ENCODE assay signal across 2 cellular contexts in genomic region chr6:155263373-155264063, GRCh38.
TF ChIP-seq lines count a peak whose summit lies in the region.

CLDN20 (plus strand) TSS chr6:155264013; CDS start chr6:155275720, 11,707 bp downstream.

TF ChIP-seq in GM23338, 12 proteins besides CTCF, POLR2A, EP300 and RAD21:
- TF ChIP-seq, protein P1, sequence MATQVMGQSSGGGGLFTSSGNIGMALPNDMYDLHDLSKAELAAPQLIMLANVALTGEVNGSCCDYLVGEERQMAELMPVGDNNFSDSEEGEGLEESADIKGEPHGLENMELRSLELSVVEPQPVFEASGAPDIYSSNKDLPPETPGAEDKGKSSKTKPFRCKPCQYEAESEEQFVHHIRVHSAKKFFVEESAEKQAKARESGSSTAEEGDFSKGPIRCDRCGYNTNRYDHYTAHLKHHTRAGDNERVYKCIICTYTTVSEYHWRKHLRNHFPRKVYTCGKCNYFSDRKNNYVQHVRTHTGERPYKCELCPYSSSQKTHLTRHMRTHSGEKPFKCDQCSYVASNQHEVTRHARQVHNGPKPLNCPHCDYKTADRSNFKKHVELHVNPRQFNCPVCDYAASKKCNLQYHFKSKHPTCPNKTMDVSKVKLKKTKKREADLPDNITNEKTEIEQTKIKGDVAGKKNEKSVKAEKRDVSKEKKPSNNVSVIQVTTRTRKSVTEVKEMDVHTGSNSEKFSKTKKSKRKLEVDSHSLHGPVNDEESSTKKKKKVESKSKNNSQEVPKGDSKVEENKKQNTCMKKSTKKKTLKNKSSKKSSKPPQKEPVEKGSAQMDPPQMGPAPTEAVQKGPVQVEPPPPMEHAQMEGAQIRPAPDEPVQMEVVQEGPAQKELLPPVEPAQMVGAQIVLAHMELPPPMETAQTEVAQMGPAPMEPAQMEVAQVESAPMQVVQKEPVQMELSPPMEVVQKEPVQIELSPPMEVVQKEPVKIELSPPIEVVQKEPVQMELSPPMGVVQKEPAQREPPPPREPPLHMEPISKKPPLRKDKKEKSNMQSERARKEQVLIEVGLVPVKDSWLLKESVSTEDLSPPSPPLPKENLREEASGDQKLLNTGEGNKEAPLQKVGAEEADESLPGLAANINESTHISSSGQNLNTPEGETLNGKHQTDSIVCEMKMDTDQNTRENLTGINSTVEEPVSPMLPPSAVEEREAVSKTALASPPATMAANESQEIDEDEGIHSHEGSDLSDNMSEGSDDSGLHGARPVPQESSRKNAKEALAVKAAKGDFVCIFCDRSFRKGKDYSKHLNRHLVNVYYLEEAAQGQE (IDR thresholded peaks at IDR 0.05; ENCODE audit: unreplicated experiment), result no peak
- TF ChIP-seq ZNF114 (CRISPR knock-in tag; IDR thresholded peaks at IDR 0.05) (no peak), EZH2 (IDR thresholded peaks at IDR 0.05; ENCODE audit: low read depth, unreplicated experiment) (no peak), EZH2phosphoT487 (IDR thresholded peaks at IDR 0.05; ENCODE audit: unreplicated experiment) (no peak), CREB1 (CRISPR knock-in tag; IDR thresholded peaks at IDR 0.05; ENCODE audit: low read depth) (no peak), POLR2AphosphoS5 (IDR thresholded peaks at IDR 0.05; ENCODE audit: low read depth) (no peak), STAT1 (IDR thresholded peaks at IDR 0.05; ENCODE audit: unreplicated experiment) (no peak), ZNF462 (CRISPR knock-in tag; IDR thresholded peaks at IDR 0.05) (no peak), ZNF331 (CRISPR knock-in tag; IDR thresholded peaks at IDR 0.05; ENCODE audit: low read depth) (no peak), NANOG (IDR thresholded peaks at IDR 0.05; ENCODE audit: borderline replicate concordance) (no peak), JUNB (IDR thresholded peaks at IDR 0.05; ENCODE audit: unreplicated experiment) (no peak)
- TF ChIP-seq, protein P2, sequence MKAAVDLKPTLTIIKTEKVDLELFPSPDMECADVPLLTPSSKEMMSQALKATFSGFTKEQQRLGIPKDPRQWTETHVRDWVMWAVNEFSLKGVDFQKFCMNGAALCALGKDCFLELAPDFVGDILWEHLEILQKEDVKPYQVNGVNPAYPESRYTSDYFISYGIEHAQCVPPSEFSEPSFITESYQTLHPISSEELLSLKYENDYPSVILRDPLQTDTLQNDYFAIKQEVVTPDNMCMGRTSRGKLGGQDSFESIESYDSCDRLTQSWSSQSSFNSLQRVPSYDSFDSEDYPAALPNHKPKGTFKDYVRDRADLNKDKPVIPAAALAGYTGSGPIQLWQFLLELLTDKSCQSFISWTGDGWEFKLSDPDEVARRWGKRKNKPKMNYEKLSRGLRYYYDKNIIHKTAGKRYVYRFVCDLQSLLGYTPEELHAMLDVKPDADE (IDR thresholded peaks at IDR 0.05), result no peak
TF ChIP-seq in GM23338: peak in this region for 0.

TF ChIP-seq in endothelial cell of umbilical vein, 7 proteins besides CTCF, POLR2A, EP300 and RAD21 (continued from another document):
- TF ChIP-seq JUN (IDR thresholded peaks at IDR 0.05; ENCODE audit: borderline replicate concordance, insufficient read depth, insufficient read length, low read depth) (no peak), POLR2AphosphoS5 (IDR thresholded peaks at IDR 0.05; ENCODE audit: insufficient read depth, low read depth, low read length) (no peak), MYC (IDR thresholded peaks at IDR 0.05; ENCODE audit: low read depth, low read length) (no peak)
